9 cellular contexts compared by ENCODE assay signal in genomic region chr15:40097968-40098476, GRCh38. TPM values are rescaled to one million over a fixed set of nuclear protein-coding genes. Genes with fewer than 3 reads are reported as not detected.
DNase-seq lines count a peak whose midpoint lies in the region; ATAC-seq, FAIRE-seq and TF ChIP-seq lines count a peak whose summit lies in the region.
"Had no signal": no experiment of that assay in that cellular context is flagged by ENCODE, and none has a peak within 500 bp of the region (broad histone marks: within the 10 kb centered on the region; RNA-seq: fewer than 3 reads in every experiment).

No MANE protein-coding gene starts in this region.

- POLR2A ChIA-PET in RWPE1 (lab: Yijun Ruan, JAX; ENCODE audit: low non-redundant PET): no interaction called here

- no peak for FAIRE-seq in small intestine (lab: Jason Lieb, UNC)
- FAIRE-seq: G401.6 had no signal

- H3K36me3 ChIP-seq in small intestine (ENCODE audit: control insufficient read depth in 2 of 2, insufficient read depth in 2 of 2, low read length in 2 of 2): no peaks in the 10 kb centered on the region

- ATAC-seq in HG03460 (IDR thresholded peaks at IDR 0.05; ENCODE audit: unreplicated experiment): no peak
- no peak for ATAC-seq in HG02973 (IDR thresholded peaks at IDR 0.05; ENCODE audit: unreplicated experiment)

- CTCF ChIA-PET in RWPE1 (lab: Yijun Ruan, JAX): interaction anchor here (0.6 to 1.9 kb wide), 3 partner anchors 14 to 183 kb away, joined by 3 to 7 read pairs (median 4); no protein-coding TSS in a partner anchor

- WGBS in small intestine, 3 donors: 27 to 32% (median 28%) methylated on average over 10 of the region's 10 CpGs

- H3K27ac ChIP-seq in RWPE1 (peak overlapping the region; percentile 78), small intestine (ENCODE audit: low read depth in 1 of 2, low read length in 1 of 2) (peak overlapping the region; percentile 70 to 78)

- no peaks in the 10 kb centered on the region for H3K9me3 Mint-ChIP-seq in T-helper 2 cell treated with Interferon-gamma antibody and Interleukin-4, amounts not matched to agents 5 μg/mL and 100 μg/mL, for 36 hours

- H3K4me1 ChIP-seq in small intestine (ENCODE audit: control insufficient read depth in 2 of 2, insufficient read depth in 1 of 2, low read depth in 1 of 2, low read length in 1 of 2): peaks cover 27 to 31% of the 10 kb centered on the region in 2 donors

- peaks cover 11% of the 10 kb centered on the region for H3K36me3 Mint-ChIP-seq in T-helper 2 cell treated with Interferon-gamma antibody and Interleukin-4, amounts not matched to agents 5 μg/mL and 100 μg/mL, for 36 hours (ENCODE audit: low read depth)

- H3K4me3 ChIP-seq in small intestine (ENCODE audit: low read depth in 1 of 2, low read length in 2 of 2): no peak overlapping the region

- H3K4me1 Mint-ChIP-seq in T-helper 2 cell treated with Interferon-gamma antibody and Interleukin-4, amounts not matched to agents 5 μg/mL and 100 μg/mL, for 36 hours (ENCODE audit: low read depth): peaks cover 79% of the 10 kb centered on the region

- H3K27me3 ChIP-seq in small intestine (ENCODE audit: control insufficient read depth in 2 of 2, insufficient read depth in 2 of 2, low read length in 2 of 2): no peaks in the 10 kb centered on the region

- peak overlapping the region; percentile 97 for H3K27ac Mint-ChIP-seq in T-helper 2 cell treated with Interferon-gamma antibody and Interleukin-4, amounts not matched to agents 5 μg/mL and 100 μg/mL, for 36 hours

- H3K27me3 Mint-ChIP-seq in T-helper 2 cell treated with Interferon-gamma antibody and Interleukin-4, amounts not matched to agents 5 μg/mL and 100 μg/mL, for 36 hours (ENCODE audit: low read depth): no peaks in the 10 kb centered on the region

- peak overlapping the region; percentile 83 for H3K4me3 Mint-ChIP-seq in T-helper 2 cell treated with Interferon-gamma antibody and Interleukin-4, amounts not matched to agents 5 μg/mL and 100 μg/mL, for 36 hours

- TF ChIP-seq CTCF in RWPE1 (conservative IDR thresholded peaks at IDR 0.05; ENCODE audit: low read depth): no peak

- H3K9me3 ChIP-seq in small intestine (ENCODE audit: control insufficient read depth, low read depth): no peaks in the 10 kb centered on the region

- DNase-seq in T-helper 2 cell treated with Interferon-gamma antibody and Interleukin-4, amounts not matched to agents 5 μg/mL and 100 μg/mL, for 36 hours (ENCODE audit: low spot score): no peak
- DNase-seq in T-helper 2 cell (no peak), RWPE1 (ENCODE audit: low spot score) (no peak), fibroblast of gingiva (ENCODE audit: low read depth) (peak; percentile 33), small intestine (peak; percentile 58), amniotic stem cell (lab: John Stamatoyannopoulos, UW) (no peak)

RNA-seq across cellular contexts. Expression of gene BMF, which starts 10.7 kb away (rescaled TPM):
- polyA plus RNA-seq in small intestine: 10 to 100 TPM in 2 of 3 donors, 1 to 10 TPM in 1; 4.4 to 19.2 (median 15.2) TPM

RNA-seq across cellular contexts. Expression of gene SRP14, which starts 59.0 kb away (rescaled TPM):
- polyA plus RNA-seq in small intestine: 100 to 1,000 TPM; 282 to 329 (median 318) TPM

Comparison
In these comparisons a context has a peak if more than half of its experiments do, and no peak if none do; other contexts are left out.
1. DNase-seq: peak in fibroblast of gingiva (single experiment) and small intestine (single experiment); none in T-helper 2 cell treated with Interferon-gamma antibody and Interleukin-4, amounts not matched to agents 5 μg/mL and 100 μg/mL, for 36 hours (single experiment), T-helper 2 cell (0 of 5), RWPE1 (single experiment) and amniotic stem cell (single experiment).